In genomic region chr18:45998244-45998643, GRCh38 we compare ENCODE assay signal across 11 cellular contexts. TPM values are rescaled to one million over a fixed set of nuclear protein-coding genes. Genes with fewer than 3 reads are reported as not detected.
DNase-seq lines count a peak whose midpoint lies in the region; ATAC-seq, FAIRE-seq and TF ChIP-seq lines count a peak whose summit lies in the region.
"Had no signal": no experiment of that assay in that cellular context is flagged by ENCODE, and none has a peak within 500 bp of the region (broad histone marks: within the 10 kb centered on the region; RNA-seq: fewer than 3 reads in every experiment).

No MANE protein-coding gene starts in this region.

- no peak for DNase-seq in GM12892 (ENCODE audit: insufficient read length)
- peak; percentile 40 for DNase-seq in SK-N-DZ (ENCODE audit: low spot score)
- DNase-seq in activated naive CD4-positive, alpha-beta T cell treated with anti-CD3 and anti-CD28 coated beads, Interleukin-2, amount 50 U/mL, for 72 hours (ENCODE audit: low spot score in 2 of 2) = no peak
- DNase-seq in GM03348 (ENCODE audit: low spot score) = no peak
- DNase-seq: NCI-H2081 had no signal

- no peaks in the 10 kb centered on the region for H3K27me3 ChIP-seq in neutrophil
- H3K27me3 ChIP-seq: right atrium auricular region, suprapubic skin had no signal

- peak; percentile 28 to 50 for ATAC-seq in activated naive CD4-positive, alpha-beta T cell treated with anti-CD3 and anti-CD28 coated beads, Interleukin-2, amount 50 U/mL, for 72 hours
- ATAC-seq in HG03442 (IDR thresholded peaks at IDR 0.05; ENCODE audit: unreplicated experiment) (no peak), HG03432 (IDR thresholded peaks at IDR 0.05; ENCODE audit: unreplicated experiment) (no peak)

- peaks cover 6 to 13% of the 10 kb centered on the region in 2 donors for H3K36me3 Mint-ChIP-seq in activated naive CD4-positive, alpha-beta T cell treated with anti-CD3 and anti-CD28 coated beads, Interleukin-2, amount 50 U/mL, for 72 hours

- no peak for TF ChIP-seq CTCF in neutrophil (IDR thresholded peaks at IDR 0.05)

- no peaks in the 10 kb centered on the region for H3K9me3 ChIP-seq in neutrophil
- H3K9me3 ChIP-seq: HAP-1, right atrium auricular region, suprapubic skin had no signal

- peak overlapping the region; percentile 32 to 54 for H3K4me3 ChIP-seq in neutrophil (ENCODE audit: low read depth in 1 of 2, low read length in 1 of 2)
- H3K4me3 ChIP-seq: HAP-1, right atrium auricular region, suprapubic skin had no signal

- FAIRE-seq in GM12892 (lab: Jason Lieb, UNC) = peak; percentile 51

- H3K4me1 ChIP-seq in neutrophil (ENCODE audit: control insufficient read depth in 1 of 2, insufficient read depth in 1 of 2, low read depth in 1 of 2, low read length in 1 of 2) = peaks cover 46 to 69% of the 10 kb centered on the region in 2 experiments
- H3K4me1 ChIP-seq: HAP-1, right atrium auricular region, suprapubic skin had no signal

- peak overlapping the region; percentile 88 for H3K27ac ChIP-seq in neutrophil
- H3K27ac ChIP-seq: right atrium auricular region, suprapubic skin had no signal

- peak overlapping the region; percentile 61 to 74 for H3K27ac Mint-ChIP-seq in activated naive CD4-positive, alpha-beta T cell treated with anti-CD3 and anti-CD28 coated beads, Interleukin-2, amount 50 U/mL, for 72 hours

- no peak for TF ChIP-seq POLR2A in GM12892 (IDR thresholded peaks at IDR 0.05; ENCODE audit: low read depth, low read length)

- H3K36me3 ChIP-seq in neutrophil = peaks cover 13% of the 10 kb centered on the region
- H3K36me3 ChIP-seq: HAP-1, right atrium auricular region had no signal

- peaks cover 4 to 12% of the 10 kb centered on the region in 2 donors for H3K9me3 Mint-ChIP-seq in activated naive CD4-positive, alpha-beta T cell treated with anti-CD3 and anti-CD28 coated beads, Interleukin-2, amount 50 U/mL, for 72 hours

RNA-seq across cellular contexts. Expression of gene EPG5, which starts 31.1 kb away (rescaled TPM):
- polyA plus RNA-seq in GM12892 (2012; ENCODE audit: missing spikeins) = 9.3 TPM
- polyA plus RNA-seq in SK-N-DZ (2014; cell fraction: cytosol; rRNA removed) = 5.1 and 5.2 TPM in 2 replicates
- polyA plus RNA-seq in SK-N-DZ (2014; cell fraction: nucleus; rRNA removed) = 8.0 and 10.0 TPM in 2 replicates
- total RNA-seq in activated naive CD4-positive, alpha-beta T cell treated with anti-CD3 and anti-CD28 coated beads, Interleukin-2, amount 50 U/mL, for 72 hours = 10 to 100 TPM; 20.9 to 34.2 TPM

Comparison
In these comparisons a context has a peak if more than half of its experiments do, and no peak if none do; other contexts are left out.
1. ATAC-seq: peak in activated naive CD4-positive, alpha-beta T cell treated with anti-CD3 and anti-CD28 coated beads, Interleukin-2, amount 50 U/mL, for 72 hours (2 of 2); none in HG03442 (single experiment) and HG03432 (single experiment).